ENCODE assay signal across 26 cellular contexts in genomic region chr6:44471271-44471981, GRCh38.
A peak's percentile ranks its signal among the peaks of the same experiment; 100 is the strongest.
DNase-seq lines count a peak whose midpoint lies in the region; ATAC-seq, FAIRE-seq and TF ChIP-seq lines count a peak whose summit lies in the region.
"Had no signal": no experiment of that assay in that cellular context is flagged by ENCODE, and none has a peak within 500 bp of the region (broad histone marks: within the 10 kb centered on the region; RNA-seq: fewer than 3 reads in every experiment).

No MANE protein-coding gene starts in this region.

- TF ChIP-seq POLR2A in K562 (conservative IDR thresholded peaks at IDR 0.05) (no peak), GM18505 (IDR thresholded peaks at IDR 0.05; ENCODE audit: borderline replicate concordance, extremely low read depth, insufficient read depth, insufficient read length) (no peak)

- 0 out of 4 replicates have a peak, but pooled peaks of 1 of the 2 experiments have one; percentile 5 for TF ChIP-seq RAD21 in K562 (CRISPR knock-in tag; conservative IDR thresholded peaks at IDR 0.05 in 1 of 2, IDR thresholded peaks at IDR 0.05 in 1 of 2)

- no peak overlapping the region for H3K4me3 ChIP-seq in K562
- H3K4me3 ChIP-seq in psoas muscle: no peak overlapping the region
- H3K4me3 ChIP-seq: PC-9, thoracic aorta had no signal

- CTCF ChIA-PET in K562 (lab: Yijun Ruan, JAX; ENCODE audit: low intra/inter-chr PET ratio): no interaction called here

- FAIRE-seq in K562 (lab: Jason Lieb, UNC): peak; percentile 88
- FAIRE-seq: colon, GM19239, H54, islet of Langerhans, small intestine had no signal

- H3K9me3 ChIP-seq in K562 (replicated peaks; ENCODE audit: control insufficient read depth, insufficient read depth, low read depth, low read length) (no peaks in the 10 kb centered on the region), psoas muscle (no peaks in the 10 kb centered on the region)
- H3K9me3 ChIP-seq: thoracic aorta had no signal

- ATAC-seq in K562 (peak; percentile 83), left ventricle myocardium superior (peak; percentile 71), psoas muscle (peak; percentile 28 to 52 (median 48)), GM18505 (IDR thresholded peaks at IDR 0.05; ENCODE audit: unreplicated experiment) (no peak)
- ATAC-seq: activated CD8-positive, alpha-beta T cell treated with anti-CD3 and anti-CD28 coated beads, Interleukin-2, amount 10 ng/mL, durations not matched to agents 7 days and 5 days; CD8-positive, alpha-beta T cell; SK-N-SH treated with all-trans-retinoic acid at 6 μM for 48 hours; stimulated activated naive CD8-positive, alpha-beta T cell treated with anti-CD3 and anti-CD28 coated beads, Interleukin-15, Interleukin-2, amounts not matched to agents 100 U/mL and 50 U/mL, for 24 hours had no signal

- peak overlapping the region; percentile 63 for H2AFZ ChIP-seq in K562 (ENCODE audit: low read depth, low read length)
- H2AFZ ChIP-seq: PC-9 had no signal

- H3K27me3 ChIP-seq in K562 (ENCODE audit: control insufficient read depth in 2 of 2, insufficient read depth in 2 of 2, low read length in 2 of 2) (0 out of 5 replicates have a peak, but pooled peaks cover 0 to 3% of the 10 kb centered on the region in 2 experiments), psoas muscle (ENCODE audit: insufficient read depth in 3 of 3, low read length in 2 of 3) (no peaks in the 10 kb centered on the region)

- POLR2A ChIA-PET in K562 (lab: Yijun Ruan, JAX): interaction anchor here (0.6 to 1.1 kb wide), 3 partner anchors 8 to 1178 kb away, joined by 3 to 5 read pairs (median 3); no protein-coding TSS in a partner anchor

- H3K4me2 ChIP-seq in K562 (ENCODE audit: insufficient read depth, low read length): peak overlapping the region; percentile 67
- H3K4me2 ChIP-seq: PC-9 had no signal

- H3K9me1 ChIP-seq in K562 (ENCODE audit: control insufficient read depth, insufficient read depth, low read length): no peaks in the 10 kb centered on the region

- no peaks in the 10 kb centered on the region for H3K79me2 ChIP-seq in K562 (ENCODE audit: control insufficient read depth, insufficient read depth, low read length)

- peak; percentile 94 for TF ChIP-seq EP300 in K562 (IDR thresholded peaks at IDR 0.05; ENCODE audit: low read length)

- intact Hi-C loops in K562 (cut with micrococcal nuclease): loop anchor here (5.0 to 10.0 kb wide), 2 partner anchors 93 to 906 kb away; partner anchors contain the start of gene SUPT3H
- intact Hi-C loops in left ventricle myocardium superior (cut with micrococcal nuclease): loop anchor here (10.0 kb wide), 1 partner anchor 173 kb away; no protein-coding TSS in a partner anchor
- intact Hi-C loops in psoas muscle (cut with DNase I): loop anchor here in 1 of 2 donors (10.0 kb wide), 2 partner anchors 973 to 1453 kb away; no protein-coding TSS in a partner anchor

- peak overlapping the region; percentile 0 to 73; a peak in 2 of 4 replicates for H3K9ac ChIP-seq in K562 (ENCODE audit: insufficient read depth in 1 of 2, low read depth in 2 of 2, low read length in 2 of 2)

- DNase-seq in HUDEP-2 (lab: John Stamatoyannopoulos, UW; ENCODE audit: unreplicated experiment in 76 of 76): peak in 69 of 76 experiments; percentile 29 to 75 (median 57)
- peak; percentile 64 to 93 (median 76) for DNase-seq in K562 (ENCODE audit: extremely low read depth in 1 of 4, low spot score in 3 of 4)
- peak; percentile 59 for DNase-seq in left ventricle myocardium superior
- no peak for DNase-seq in psoas muscle
- no peak for DNase-seq in HK-2 (ENCODE audit: unreplicated experiment)
- DNase-seq in activated CD4-positive, alpha-beta T cell treated with anti-CD3 and anti-CD28 coated beads, Interleukin-2, amount 50 U/mL, for 1 hour: no peak
- DNase-seq: ACHN; activated CD8-positive, alpha-beta T cell treated with anti-CD3 and anti-CD28 coated beads, Interleukin-2, amount 10 ng/mL, durations not matched to agents 7 days and 5 days; activated effector memory CD4-positive, alpha-beta T cell treated with Interleukin-2 at 50 U/mL for 16 hours; effector CD8-positive, alpha-beta T cell; Kasumi-1; NCI-H1417; NCI-H2029 treated with DMSO at 0.1 percent for 48 hours; NCI-H526 treated with DMSO at 0.1 percent for 48 hours; PC-9; small intestine; stimulated activated naive CD8-positive, alpha-beta T cell treated with anti-CD3 and anti-CD28 coated beads, Interleukin-15, Interleukin-2, amounts not matched to agents 100 U/mL and 50 U/mL, for 24 hours; T-helper 2 cell had no signal

- peaks cover 35 to 49% of the 10 kb centered on the region in 2 experiments for H3K4me1 ChIP-seq in K562 (replicated peaks in 1 of 2; ENCODE audit: control insufficient read depth in 2 of 2, insufficient read depth in 2 of 2, low read length in 2 of 2)
- H3K4me1 ChIP-seq in psoas muscle: peaks cover 16% of the 10 kb centered on the region

- in situ Hi-C loops in K562 (cut with MboI): loop anchor here (10.0 kb wide), 2 partner anchors 173 to 1443 kb away; no protein-coding TSS in a partner anchor

- H4K20me1 ChIP-seq in K562 (replicated peaks; ENCODE audit: control insufficient read depth, insufficient read depth, low read length): no peaks in the 10 kb centered on the region

- no TSS peak for BruUV-seq in K562 (replicated peaks; lab: Mats Ljungman, UMichigan)

- TF ChIP-seq CTCF in K562 (IDR thresholded peaks at IDR 0.05 in 2 of 3, conservative IDR thresholded peaks at IDR 0.05 in 1 of 3; ENCODE audit: insufficient read depth in 2 of 3, low read depth in 1 of 3, low read length in 3 of 3): no peak
- no peak for TF ChIP-seq CTCF in psoas muscle (IDR thresholded peaks at IDR 0.05)

- H3K36me3 ChIP-seq in K562 (ENCODE audit: control insufficient read depth, insufficient read depth, low read length) (no peaks in the 10 kb centered on the region), psoas muscle (ENCODE audit: insufficient read depth in 1 of 2, low read depth in 1 of 2) (no peaks in the 10 kb centered on the region)
- H3K36me3 ChIP-seq: thoracic aorta had no signal

- H3K27ac ChIP-seq in K562 (ENCODE audit: extremely low read depth, low read depth, low read length) (peak overlapping the region; percentile 24; the same call in 2 of the 3 replicates), psoas muscle (peak overlapping the region; percentile 31)
- H3K27ac ChIP-seq: PC-9, thoracic aorta had no signal

- 2% methylated on average over 15 of the region's 15 CpGs for WGBS in K562 (ENCODE audit: insufficient coverage, low coverage, missing lambda C conversion rate)
- WGBS in psoas muscle, 3 donors: 37 to 60% (median 45%) methylated on average over 15 of the region's 15 CpGs

TF ChIP-seq in K562, 482 proteins besides CTCF, POLR2A, EP300 and RAD21 (continues in another document):
- TF ChIP-seq AFF1 (IDR thresholded peaks at IDR 0.05; ENCODE audit: low read depth in 1 of 2, partially characterized antibody in 2 of 2) (no peak), CBX3 (IDR thresholded peaks at IDR 0.05; ENCODE audit: borderline replicate concordance in 1 of 2, low read length in 2 of 2) (peak in 1 of 2 experiments; percentile 74; a peak in 1 of 3 replicates), MECOM (CRISPR knock-in tag; IDR thresholded peaks at IDR 0.05) (peak; percentile 85), MCM7 (IDR thresholded peaks at IDR 0.05) (no peak), SRSF3 (IDR thresholded peaks at IDR 0.05; ENCODE audit: insufficient read depth, low read length) (no peak), NFYB (IDR thresholded peaks at IDR 0.05; ENCODE audit: extremely low read depth, insufficient read length) (no peak), RNF219 (CRISPR knock-in tag; IDR thresholded peaks at IDR 0.05) (no peak), NFE2L1 (tag; IDR thresholded peaks at IDR 0.05; ENCODE audit: borderline replicate concordance, low read depth) (no peak), GABPB1 (CRISPR knock-in tag; IDR thresholded peaks at IDR 0.05) (no peak)

Comparison
In these comparisons a context has a peak if more than half of its experiments do, and no peak if none do; other contexts are left out.
1. DNase-seq: peak in HUDEP-2 (69 of 76), K562 (4 of 4) and left ventricle myocardium superior (single experiment); none in psoas muscle (0 of 2), HK-2 (single experiment) and activated CD4-positive, alpha-beta T cell treated with anti-CD3 and anti-CD28 coated beads, Interleukin-2, amount 50 U/mL, for 1 hour (single experiment).